Comparison of ENCODE assay signal across 29 cellular contexts in the genomic region with DNA sequence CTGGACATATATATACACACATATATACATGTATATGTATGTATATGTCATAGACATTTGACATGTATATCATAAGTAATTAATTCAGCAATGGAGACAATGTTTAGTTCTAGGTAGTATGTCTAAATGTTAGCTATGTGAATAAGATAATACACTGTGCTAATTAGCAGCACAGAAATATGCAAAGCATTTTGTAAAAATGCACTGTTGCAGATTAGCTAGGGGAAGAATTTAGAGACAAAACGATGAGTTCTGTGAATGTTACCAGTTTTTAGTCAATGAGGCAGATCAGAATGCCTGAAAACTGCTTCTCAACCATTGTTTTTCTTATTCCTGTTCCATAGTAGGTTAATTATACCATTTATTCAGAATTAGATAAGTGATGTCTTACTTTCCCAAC.
"Had no signal": no experiment of that assay in that cellular context is flagged by ENCODE, and none has a peak within 500 bp of the region (broad histone marks: within the 10 kb centered on the region; RNA-seq: fewer than 3 reads in every experiment).

No MANE protein-coding gene starts in this region.

- DNase-seq: activated CD4-positive, alpha-beta T cell treated with anti-CD3 and anti-CD28 coated beads for 1 hour; activated CD4-positive, alpha-beta T cell treated with anti-CD3 and anti-CD28 coated beads for 48 hours; activated CD4-positive, CD25-positive, alpha-beta regulatory T cell; activated CD8-positive, alpha-beta T cell treated with anti-CD3 and anti-CD28 coated beads for 36 hours; activated gamma-delta T cell; activated naive CD4-positive, alpha-beta T cell treated with Interleukin-2 at 50 U/mL for 16 hours; activated T-cell treated with anti-CD3 and anti-CD28 coated beads, Interleukin-2, amount 50 U/mL, for 1 hour; activated T-cell treated with anti-CD3 and anti-CD28 coated beads, Interleukin-2, amount 50 U/mL, for 72 hours; adrenal gland; central memory CD4-positive, alpha-beta T cell; NCI-H1048; NCI-H1105 treated with DMSO at 0.1 percent for 48 hours; NCI-H1436; NCI-H1694 treated with DMSO at 0.1 percent for 48 hours; NCI-H2029; NCI-H345; NCI-H510A; NCI-H526; NCI-H748 treated with DMSO at 0.1 percent for 48 hours; NK-92 treated with Interleukin-12 subunit alpha and Interleukin-12 subunit beta, amount 100 ng/mL, for 24 hours; PC-3; Right ventricle myocardium superior; SW 1271; T1000; WERI-Rb-1 had no signal

- H3K4me3 ChIP-seq: adrenal gland had no signal

- H3K4me3 Mint-ChIP-seq: activated CD8-positive, alpha-beta T cell treated with anti-CD3 and anti-CD28 coated beads for 36 hours; activated T-cell treated with anti-CD3 and anti-CD28 coated beads, Interleukin-2, amount 50 U/mL, for 72 hours; brain had no signal

- H3K9me3 Mint-ChIP-seq: activated CD8-positive, alpha-beta T cell treated with anti-CD3 and anti-CD28 coated beads for 36 hours; activated naive CD4-positive, alpha-beta T cell treated with anti-CD3 and anti-CD28 coated beads, Interleukin-2, amount 50 U/mL, for 72 hours; activated T-helper 2 cell treated with anti-CD3 and anti-CD28 coated beads, Interferon-gamma antibody, Interleukin-2, Interleukin-4, amounts not matched to agents 10 μg/mL and 5 μg/mL and 100 μg/mL, durations not matched to agents 14 hours and 24 hours and 36 hours had no signal

- H3K4me1 ChIP-seq: adrenal gland had no signal

- H3K36me3 Mint-ChIP-seq: activated naive CD4-positive, alpha-beta T cell treated with anti-CD3 and anti-CD28 coated beads, Interleukin-2, amount 50 U/mL, for 72 hours had no signal

- H3K27me3 ChIP-seq: adrenal gland had no signal

- H3K9me3 ChIP-seq: adrenal gland had no signal

- H3K27me3 Mint-ChIP-seq: brain had no signal

- H3K27ac ChIP-seq: adrenal gland, RWPE1, WERI-Rb-1 had no signal

- H3K36me3 ChIP-seq: adrenal gland, WERI-Rb-1 had no signal

- ATAC-seq: activated CD8-positive, alpha-beta T cell treated with anti-CD3 and anti-CD28 coated beads for 36 hours; activated naive CD4-positive, alpha-beta T cell treated with anti-CD3 and anti-CD28 coated beads, Interleukin-2, amount 50 U/mL, for 72 hours; activated T-cell treated with anti-CD3 and anti-CD28 coated beads, Interleukin-2, amount 50 U/mL, for 72 hours; PC-3 had no signal

- H3K27ac Mint-ChIP-seq: activated CD8-positive, alpha-beta T cell treated with anti-CD3 and anti-CD28 coated beads for 36 hours; activated naive CD4-positive, alpha-beta T cell treated with anti-CD3 and anti-CD28 coated beads, Interleukin-2, amount 50 U/mL, for 72 hours; activated T-cell treated with anti-CD3 and anti-CD28 coated beads, Interleukin-2, amount 50 U/mL, for 72 hours; activated T-helper 2 cell treated with anti-CD3 and anti-CD28 coated beads, Interferon-gamma antibody, Interleukin-2, Interleukin-4, amounts not matched to agents 10 μg/mL and 5 μg/mL and 100 μg/mL, durations not matched to agents 14 hours and 24 hours and 36 hours had no signal
